In the genomic region with DNA sequence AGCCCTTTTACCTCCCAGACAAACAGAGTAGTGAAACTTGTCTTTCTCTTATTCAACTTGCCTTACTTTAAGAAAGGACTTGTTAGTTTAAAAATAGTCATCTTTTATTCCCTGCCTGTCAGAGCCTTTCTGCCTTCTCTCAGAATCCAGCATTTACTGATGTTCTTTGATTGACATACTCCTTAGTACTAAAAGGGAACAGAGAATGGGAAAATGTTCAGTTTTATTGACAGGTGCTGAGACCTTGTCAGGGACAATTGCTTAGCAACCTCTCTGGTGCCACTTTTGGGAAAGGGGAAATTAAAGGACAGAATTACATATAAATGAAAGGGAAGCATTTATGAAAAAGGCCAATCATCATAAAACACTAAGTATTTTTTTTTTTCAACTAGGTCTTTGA, we compare ENCODE assay signal across 2 cellular contexts.
A peak's percentile ranks its signal among the peaks of the same experiment; 100 is the strongest.
TF ChIP-seq lines count a peak whose summit lies in the region.

No MANE protein-coding gene starts in this region.

TF ChIP-seq in GM23338, 12 proteins besides CTCF, POLR2A, EP300 and RAD21:
- TF ChIP-seq ZNF462 (CRISPR knock-in tag; IDR thresholded peaks at IDR 0.05): no peak
- no peak for TF ChIP-seq STAT1 (IDR thresholded peaks at IDR 0.05; ENCODE audit: unreplicated experiment)
- no peak for TF ChIP-seq CREB1 (CRISPR knock-in tag; IDR thresholded peaks at IDR 0.05; ENCODE audit: low read depth)
- TF ChIP-seq JUNB (IDR thresholded peaks at IDR 0.05; ENCODE audit: unreplicated experiment): no peak
- TF ChIP-seq ZNF114 (CRISPR knock-in tag; IDR thresholded peaks at IDR 0.05): no peak
- TF ChIP-seq EZH2 (IDR thresholded peaks at IDR 0.05; ENCODE audit: low read depth, unreplicated experiment): no peak
- no peak for TF ChIP-seq POLR2AphosphoS5 (IDR thresholded peaks at IDR 0.05; ENCODE audit: low read depth)
- TF ChIP-seq, protein P1, sequence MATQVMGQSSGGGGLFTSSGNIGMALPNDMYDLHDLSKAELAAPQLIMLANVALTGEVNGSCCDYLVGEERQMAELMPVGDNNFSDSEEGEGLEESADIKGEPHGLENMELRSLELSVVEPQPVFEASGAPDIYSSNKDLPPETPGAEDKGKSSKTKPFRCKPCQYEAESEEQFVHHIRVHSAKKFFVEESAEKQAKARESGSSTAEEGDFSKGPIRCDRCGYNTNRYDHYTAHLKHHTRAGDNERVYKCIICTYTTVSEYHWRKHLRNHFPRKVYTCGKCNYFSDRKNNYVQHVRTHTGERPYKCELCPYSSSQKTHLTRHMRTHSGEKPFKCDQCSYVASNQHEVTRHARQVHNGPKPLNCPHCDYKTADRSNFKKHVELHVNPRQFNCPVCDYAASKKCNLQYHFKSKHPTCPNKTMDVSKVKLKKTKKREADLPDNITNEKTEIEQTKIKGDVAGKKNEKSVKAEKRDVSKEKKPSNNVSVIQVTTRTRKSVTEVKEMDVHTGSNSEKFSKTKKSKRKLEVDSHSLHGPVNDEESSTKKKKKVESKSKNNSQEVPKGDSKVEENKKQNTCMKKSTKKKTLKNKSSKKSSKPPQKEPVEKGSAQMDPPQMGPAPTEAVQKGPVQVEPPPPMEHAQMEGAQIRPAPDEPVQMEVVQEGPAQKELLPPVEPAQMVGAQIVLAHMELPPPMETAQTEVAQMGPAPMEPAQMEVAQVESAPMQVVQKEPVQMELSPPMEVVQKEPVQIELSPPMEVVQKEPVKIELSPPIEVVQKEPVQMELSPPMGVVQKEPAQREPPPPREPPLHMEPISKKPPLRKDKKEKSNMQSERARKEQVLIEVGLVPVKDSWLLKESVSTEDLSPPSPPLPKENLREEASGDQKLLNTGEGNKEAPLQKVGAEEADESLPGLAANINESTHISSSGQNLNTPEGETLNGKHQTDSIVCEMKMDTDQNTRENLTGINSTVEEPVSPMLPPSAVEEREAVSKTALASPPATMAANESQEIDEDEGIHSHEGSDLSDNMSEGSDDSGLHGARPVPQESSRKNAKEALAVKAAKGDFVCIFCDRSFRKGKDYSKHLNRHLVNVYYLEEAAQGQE (IDR thresholded peaks at IDR 0.05; ENCODE audit: unreplicated experiment): no peak
- no peak for TF ChIP-seq NANOG (IDR thresholded peaks at IDR 0.05; ENCODE audit: borderline replicate concordance)

TF ChIP-seq in neural cell, 6 proteins besides CTCF, POLR2A, EP300 and RAD21:
- TF ChIP-seq, protein P1 (IDR thresholded peaks at IDR 0.05; ENCODE audit: borderline replicate concordance): peak; percentile 91
- no peak for TF ChIP-seq MXI1 (conservative IDR thresholded peaks at IDR 0.05; ENCODE audit: poor library complexity, severe bottlenecking)
- TF ChIP-seq SMC3 (conservative IDR thresholded peaks at IDR 0.05; ENCODE audit: poor library complexity): no peak
- no peak for TF ChIP-seq TAF1 (IDR thresholded peaks at IDR 0.05; ENCODE audit: low read depth)
- no peak for TF ChIP-seq EZH2 (IDR thresholded peaks at IDR 0.05; ENCODE audit: borderline replicate concordance, insufficient read depth, low read length, poor library complexity, severe bottlenecking)
- TF ChIP-seq POLR2AphosphoS5 (IDR thresholded peaks at IDR 0.05): peak; percentile 53
